In the genomic region with DNA sequence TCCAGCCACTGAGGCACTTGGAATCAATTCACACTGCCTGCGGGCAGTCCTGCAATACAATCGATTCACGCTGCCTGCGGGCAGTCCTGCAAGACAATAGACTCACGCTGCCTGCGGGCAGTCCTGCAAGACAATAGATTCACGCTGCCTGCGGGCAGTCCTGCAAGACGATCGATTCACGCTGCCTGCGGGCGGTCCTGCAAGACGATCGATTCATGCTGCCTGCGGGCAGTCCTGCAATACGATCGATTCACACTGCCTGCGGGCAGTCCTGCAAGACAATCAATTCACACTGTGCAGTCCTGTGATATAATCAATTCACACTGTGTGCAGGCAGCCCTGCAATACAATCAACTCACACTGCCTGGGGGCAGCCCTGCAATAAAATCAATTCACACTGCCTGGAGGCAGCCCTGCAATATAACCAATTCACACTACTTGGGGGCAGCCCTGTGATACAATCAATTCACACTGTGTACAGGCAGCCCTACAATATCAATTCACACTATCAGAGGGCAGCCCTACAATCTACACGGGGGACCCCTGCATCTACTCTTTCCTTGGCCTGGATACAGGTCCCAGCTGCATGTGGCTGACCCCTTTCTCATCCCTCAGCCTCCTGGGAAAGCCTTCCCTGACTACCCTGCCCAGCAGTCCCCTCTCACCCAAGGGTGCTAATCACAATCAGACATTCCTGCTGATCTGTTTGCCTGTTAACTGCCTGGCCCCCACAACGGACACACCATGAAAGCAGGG, we compare ENCODE assay signal across 20 cellular contexts. TPM values are rescaled to one million over a fixed set of nuclear protein-coding genes. Genes with fewer than 3 reads are reported as not detected.
DNase-seq lines count a peak whose midpoint lies in the region; ATAC-seq, FAIRE-seq and TF ChIP-seq lines count a peak whose summit lies in the region.
"Had no signal": no experiment of that assay in that cellular context is flagged by ENCODE, and none has a peak within 500 bp of the region (broad histone marks: within the 10 kb centered on the region; RNA-seq: fewer than 3 reads in every experiment).

No MANE protein-coding gene starts in this region.

- POLR2A ChIA-PET in HepG2 (lab: Yijun Ruan, JAX): no interaction called here

- no peaks in the 10 kb centered on the region for H3K27me3 Mint-ChIP-seq in central memory CD8-positive, alpha-beta T cell
- peaks cover 4% of the 10 kb centered on the region for H3K27me3 Mint-ChIP-seq in endothelial cell (ENCODE audit: unreplicated experiment)
- H3K27me3 Mint-ChIP-seq: CD4-positive, alpha-beta memory T cell had no signal

- H3K4me2 ChIP-seq in HepG2 (ENCODE audit: low read depth, low read length): no peak overlapping the region

- no peak for ATAC-seq in HepG2
- no peak for ATAC-seq in right lobe of liver
- no peak for ATAC-seq in central memory CD8-positive, alpha-beta T cell (replicated peaks; ENCODE audit: extremely low read depth, poor library complexity, severe bottlenecking)
- ATAC-seq: SK-N-SH treated with all-trans-retinoic acid at 6 μM for 48 hours had no signal

- H3K4me1 ChIP-seq in HepG2 (ENCODE audit: insufficient read depth, low read length) (no peaks in the 10 kb centered on the region), right lobe of liver (no peaks in the 10 kb centered on the region)
- H3K4me1 ChIP-seq: HAP-1 had no signal

- H3K27me3 ChIP-seq in HepG2 (ENCODE audit: control insufficient read depth in 1 of 2, insufficient read depth in 2 of 2, low read length in 2 of 2): no peaks in the 10 kb centered on the region
- H3K27me3 ChIP-seq in right lobe of liver: no peaks in the 10 kb centered on the region

- H3K4me3 Mint-ChIP-seq in central memory CD8-positive, alpha-beta T cell: no peak overlapping the region
- H3K4me3 Mint-ChIP-seq in endothelial cell (ENCODE audit: unreplicated experiment): no peak overlapping the region
- H3K4me3 Mint-ChIP-seq: CD4-positive, alpha-beta memory T cell had no signal

- 96% methylated on average over 21 of the region's 21 CpGs for WGBS in HepG2 (ENCODE audit: low lambda C conversion rate)
- 93% methylated on average over 4 of the region's 21 CpGs for WGBS in right lobe of liver (ENCODE audit: insufficient coverage, low coverage, low lambda C conversion rate, missing lambda C conversion rate)

- DNase-seq in HepG2 (ENCODE audit: low spot score) (no peak), right lobe of liver (no peak), posterior vena cava (ENCODE audit: low spot score) (peak; percentile 53), EL (no peak), NCI-H510A treated with DMSO at 0.1 percent for 48 hours (lab: John Stamatoyannopoulos, UW) (no peak), CD1c-positive myeloid dendritic cell (ENCODE audit: extremely low spot score) (no peak), endothelial cell (ENCODE audit: low spot score) (no peak)
- no peak for DNase-seq in central memory CD8-positive, alpha-beta T cell (ENCODE audit: low spot score in 2 of 2)
- DNase-seq: CD4-positive, alpha-beta memory T cell; NCI-H1417; NCI-H187 treated with DMSO at 0.1 percent for 48 hours; NCI-H2227 treated with DMSO at 0.1 percent for 48 hours; NCI-H524; NCI-H82; RPMI8226; SIG-M5 had no signal

- TF ChIP-seq POLR2A in HepG2 (IDR thresholded peaks at IDR 0.05; ENCODE audit: insufficient read depth in 1 of 2, low read depth in 2 of 2, low read length in 2 of 2) (no peak), right lobe of liver (IDR thresholded peaks at IDR 0.05) (no peak)

- no peak overlapping the region for H3K27ac ChIP-seq in HepG2 (ENCODE audit: extremely low read length, insufficient read depth, low read length)
- no peak overlapping the region for H3K27ac ChIP-seq in right lobe of liver

- H3K79me2 ChIP-seq in HepG2 (ENCODE audit: insufficient read depth, low read length): peaks cover 86% of the 10 kb centered on the region

- H3K9me3 ChIP-seq in HepG2 (ENCODE audit: low read length) (no peaks in the 10 kb centered on the region), right lobe of liver (no peaks in the 10 kb centered on the region)
- H3K9me3 ChIP-seq: HAP-1 had no signal

- H3K36me3 ChIP-seq in HepG2 (replicated peaks in 1 of 2; ENCODE audit: control insufficient read depth in 1 of 2, insufficient read depth in 2 of 2, low read length in 2 of 2) (peaks cover 25 to 45% of the 10 kb centered on the region in 2 experiments), right lobe of liver (no peaks in the 10 kb centered on the region)

- peaks cover 69% of the 10 kb centered on the region for H3K4me1 Mint-ChIP-seq in central memory CD8-positive, alpha-beta T cell
- peaks cover 3% of the 10 kb centered on the region for H3K4me1 Mint-ChIP-seq in endothelial cell (ENCODE audit: unreplicated experiment)

- CTCF ChIA-PET in HepG2 (lab: Yijun Ruan, JAX; ENCODE audit: low intra/inter-chr PET ratio, low total read pairs): no interaction called here

- in situ Hi-C loops in HepG2 (cut with HindIII; ENCODE audit: extremely low pct_ligation_motif_present, low pct_unique_long_range_greater_than_20kb): no loop called here

- peak overlapping the region; percentile 53 for H3K27ac Mint-ChIP-seq in central memory CD8-positive, alpha-beta T cell (ENCODE audit: low read depth)
- no peak overlapping the region for H3K27ac Mint-ChIP-seq in endothelial cell (ENCODE audit: unreplicated experiment)

- H3K9me3 Mint-ChIP-seq in central memory CD8-positive, alpha-beta T cell: no peaks in the 10 kb centered on the region
- no peaks in the 10 kb centered on the region for H3K9me3 Mint-ChIP-seq in endothelial cell (ENCODE audit: unreplicated experiment)

- BruUV-seq in HepG2 (replicated peaks; lab: Mats Ljungman, UMichigan): no TSS peak

- H3K4me3 ChIP-seq in HepG2 (replicated peaks in 1 of 3; ENCODE audit: insufficient read depth in 1 of 3, low read depth in 2 of 3, low read length in 3 of 3) (no peak overlapping the region), right lobe of liver (no peak overlapping the region)
- H3K4me3 ChIP-seq: HAP-1 had no signal

- no peak for FAIRE-seq in HepG2 (lab: Jason Lieb, UNC)
- FAIRE-seq: A204.1, D721Med had no signal

- H3K36me3 Mint-ChIP-seq in central memory CD8-positive, alpha-beta T cell (ENCODE audit: insufficient read depth): peaks cover 3% of the 10 kb centered on the region
- H3K36me3 Mint-ChIP-seq in endothelial cell (ENCODE audit: low read depth, unreplicated experiment): peaks cover 8% of the 10 kb centered on the region

- TF ChIP-seq CTCF in HepG2 (CRISPR knock-in tag; IDR thresholded peaks at IDR 0.05) (no peak), right lobe of liver (IDR thresholded peaks at IDR 0.05) (no peak), endothelial cell (IDR thresholded peaks at IDR 0.05; ENCODE audit: unreplicated experiment) (no peak)

- no peak overlapping the region for H3K9ac ChIP-seq in HepG2 (ENCODE audit: insufficient read depth, low read depth, low read length)

- peaks cover 39% of the 10 kb centered on the region; the same call in 1 of the 2 replicates for H4K20me1 ChIP-seq in HepG2 (ENCODE audit: insufficient read depth, low read length)

- TF ChIP-seq EP300 in HepG2 (IDR thresholded peaks at IDR 0.05; ENCODE audit: low read depth in 2 of 2, low read length in 2 of 2): no peak
- no peak for TF ChIP-seq EP300 in HepG2 (CRISPR knock-in tag; IDR thresholded peaks at IDR 0.05; ENCODE audit: borderline replicate concordance)

- H2AFZ ChIP-seq in HepG2 (ENCODE audit: low read length): no peak overlapping the region

- intact Hi-C loops in HepG2 (cut with micrococcal nuclease; ENCODE audit: unreplicated experiment): no loop called here
- intact Hi-C loops in right lobe of liver (cut with DNase I): no loop called here
- intact Hi-C loops in posterior vena cava (cut with DNase I): no loop called here

- TF ChIP-seq RAD21 in HepG2 (CRISPR knock-in tag; IDR thresholded peaks at IDR 0.05): no peak

TF ChIP-seq in HepG2, 621 proteins besides CTCF, POLR2A, EP300 and RAD21 (continues in another document):
- TF ChIP-seq MED1 (CRISPR knock-in tag; IDR thresholded peaks at IDR 0.05) (no peak), CEBPG (CRISPR knock-in tag; IDR thresholded peaks at IDR 0.05) (no peak), HDAC6 (IDR thresholded peaks at IDR 0.05; ENCODE audit: low read depth, low read length) (no peak), RFXAP (CRISPR knock-in tag; IDR thresholded peaks at IDR 0.05; ENCODE audit: borderline replicate concordance) (no peak), ZBTB7B (CRISPR knock-in tag; IDR thresholded peaks at IDR 0.05) (no peak), ZNF274 (CRISPR knock-in tag; IDR thresholded peaks at IDR 0.05) (0 out of 2 replicates have a peak, but pooled peaks have one; percentile 32), RXRB (CRISPR knock-in tag; IDR thresholded peaks at IDR 0.05; ENCODE audit: borderline replicate concordance) (no peak), ZKSCAN5 (CRISPR knock-in tag; IDR thresholded peaks at IDR 0.05) (no peak), FOXC1 (CRISPR knock-in tag; IDR thresholded peaks at IDR 0.05; ENCODE audit: borderline replicate concordance) (no peak)

RNA-seq across cellular contexts. Expression of a gene that starts 10.4 kb away (rescaled TPM):
- total RNA-seq in HepG2 (2016; rRNA removed; fragmentation: Illumina TruSeq; extraction: Trizol): 12.0 and 12.2 TPM in 2 replicates
- total RNA-seq in HepG2 (2016; cell fraction: cytosol; rRNA removed; fragmentation: Illumina TruSeq; extraction: Trizol; ENCODE audit: low read depth): 13.2 and 13.9 TPM in 2 replicates
- 10.5 and 10.7 TPM in 2 replicates for total RNA-seq in HepG2 (2016; cell fraction: insoluble cytoplasmic fraction; rRNA removed; fragmentation: Illumina TruSeq; extraction: Trizol)
- total RNA-seq in HepG2 (2016; cell fraction: membrane; rRNA removed; fragmentation: Illumina TruSeq; extraction: Trizol): 14.0 and 18.0 TPM in 2 replicates
- 14.1 and 16.1 TPM in 2 replicates for total RNA-seq in HepG2 (2016; cell fraction: nucleus; rRNA removed; fragmentation: Illumina TruSeq; extraction: Trizol)
- 5.9 and 6.6 TPM in 2 replicates for polyA plus RNA-seq in HepG2 (2011; rRNA removed)
- polyA plus RNA-seq in HepG2 (2011; cell fraction: cytosol; rRNA removed): 5.5 and 6.6 TPM in 2 replicates
- 27.0 and 32.1 TPM in 2 replicates for polyA plus RNA-seq in HepG2 (2011; cell fraction: nucleus; rRNA removed)
- polyA plus RNA-seq in HepG2 (2012): 18.4 and 21.6 TPM in 2 replicates
- 2.0 and 2.2 TPM in 2 replicates for polyA plus RNA-seq in HepG2 (2016; cell fraction: cytosol; fragmentation: Illumina TruSeq; extraction: Trizol; ENCODE audit: low read depth)
- 19.2 and 31.8 TPM in 2 replicates for polyA plus RNA-seq in HepG2 (2016; cell fraction: insoluble cytoplasmic fraction; fragmentation: Illumina TruSeq; extraction: Trizol; ENCODE audit: low read depth)
- 8.0 and 10.2 TPM in 2 replicates for polyA plus RNA-seq in HepG2 (2016; cell fraction: membrane; fragmentation: Illumina TruSeq; extraction: Trizol; ENCODE audit: low read depth)
- 44.2 and 48.9 TPM in 2 replicates for polyA plus RNA-seq in HepG2 (2016; cell fraction: nucleus; fragmentation: Illumina TruSeq; extraction: Trizol; ENCODE audit: insufficient read depth, low read depth)
- polyA minus RNA-seq in HepG2 (2011; rRNA and poly(A)+ RNA removed; ENCODE audit: low replicate concordance): 9.9 and 36.8 TPM in 2 replicates
- 21.1 and 21.8 TPM in 2 replicates for polyA minus RNA-seq in HepG2 (2011; cell fraction: cytosol; rRNA and poly(A)+ RNA removed)
- 21.1 and 25.4 TPM in 2 replicates for polyA minus RNA-seq in HepG2 (2011; cell fraction: nucleus; rRNA and poly(A)+ RNA removed)
- 10 to 100 TPM in 4 of 6 experiments, 1 to 10 TPM in 2; 9.0 to 13.0 (median 11.3) TPM for total RNA-seq in right lobe of liver
- total RNA-seq in posterior vena cava: 10 to 100 TPM in 1 of 2 donors, 1 to 10 TPM in 1; 8.8 to 11.4 TPM
- total RNA-seq in endothelial cell (ENCODE audit: unreplicated experiment): 14.2 TPM
